In the genomic region with DNA sequence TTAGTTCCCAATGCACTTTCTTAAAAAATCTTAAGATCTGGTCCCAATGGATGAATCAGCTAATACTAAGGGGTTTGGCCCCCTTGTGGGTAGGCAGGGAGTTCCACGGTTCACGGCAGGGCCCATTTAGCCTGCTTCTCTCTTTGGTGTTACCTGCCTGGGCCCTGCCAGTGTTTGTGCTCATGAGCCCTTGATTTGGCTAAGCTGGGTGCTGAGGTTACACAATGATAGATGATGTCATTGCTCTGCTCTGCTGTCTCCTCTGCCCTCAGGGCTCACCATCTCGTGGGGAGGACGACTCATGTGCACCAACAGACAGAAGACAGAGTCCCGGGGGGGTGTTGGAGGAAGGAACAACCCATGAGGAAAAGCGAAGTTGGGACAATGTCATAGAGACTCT, we compare ENCODE assay signal across 12 cellular contexts. TPM values are rescaled to one million over a fixed set of nuclear protein-coding genes. Genes with fewer than 3 reads are reported as not detected.
A peak's percentile ranks its signal among the peaks of the same experiment; 100 is the strongest.
DNase-seq lines count a peak whose midpoint lies in the region; ATAC-seq and TF ChIP-seq lines count a peak whose summit lies in the region.
"Had no signal": no experiment of that assay in that cellular context is flagged by ENCODE, and none has a peak within 500 bp of the region (broad histone marks: within the 10 kb centered on the region; RNA-seq: fewer than 3 reads in every experiment).

No MANE protein-coding gene starts in this region.

- peak overlapping the region in 1 of 2 experiments; percentile 8; a peak in 1 of 4 replicates for H3K27ac ChIP-seq in SK-N-SH (ENCODE audit: low read depth in 2 of 2, low read length in 1 of 2)
- no peak overlapping the region for H3K27ac ChIP-seq in PC-3 (ENCODE audit: low read length)
- H3K27ac ChIP-seq in endodermal cell (ENCODE audit: low read depth, low read length): no peak overlapping the region
- no peak overlapping the region for H3K27ac ChIP-seq in osteoblast (ENCODE audit: low read depth, low read length)
- H3K27ac ChIP-seq: coronary artery, parathyroid adenoma had no signal

- TF ChIP-seq CTCF in SK-N-SH (IDR thresholded peaks at IDR 0.05) (no peak), PC-3 (conservative IDR thresholded peaks at IDR 0.05; ENCODE audit: low read depth, low read length) (no peak), endodermal cell (conservative IDR thresholded peaks at IDR 0.05) (peak; percentile 63), osteoblast (IDR thresholded peaks at IDR 0.05; ENCODE audit: extremely low read depth, low read depth, low read length) (no peak)

- H3F3A ChIP-seq in SK-N-SH (replicated peaks; ENCODE audit: insufficient read depth) (no peaks in the 10 kb centered on the region), PC-3 (ENCODE audit: low read length, unreplicated experiment) (no peaks in the 10 kb centered on the region)

- TF ChIP-seq EP300 in SK-N-SH (IDR thresholded peaks at IDR 0.05; ENCODE audit: borderline replicate concordance in 1 of 2, low read depth in 1 of 2, low read length in 1 of 2): no peak

- H3K27me3 ChIP-seq in SK-N-SH (ENCODE audit: insufficient read depth) (no peaks in the 10 kb centered on the region), PC-3 (ENCODE audit: low read length) (no peaks in the 10 kb centered on the region), endodermal cell (ENCODE audit: control insufficient read depth, insufficient read depth, low read length, poor library complexity, severe bottlenecking) (no peaks in the 10 kb centered on the region), osteoblast (ENCODE audit: insufficient read depth, low read length) (peaks cover 37% of the 10 kb centered on the region), HAP-1 (ENCODE audit: low read depth) (no peaks in the 10 kb centered on the region)

- peaks cover 82% of the 10 kb centered on the region for H3K9me3 Mint-ChIP-seq in endodermal cell

- BruUV-seq in PC-3 (replicated peaks; lab: Mats Ljungman, UMichigan): no TSS peak

- no peaks in the 10 kb centered on the region for H4K20me1 ChIP-seq in SK-N-SH (ENCODE audit: insufficient read depth)
- H4K20me1 ChIP-seq in PC-3 (ENCODE audit: low read length): no peaks in the 10 kb centered on the region
- peaks cover 2% of the 10 kb centered on the region for H4K20me1 ChIP-seq in osteoblast (ENCODE audit: insufficient read depth, low read length)

- H3K4me2 ChIP-seq in SK-N-SH: no peak overlapping the region
- H3K4me2 ChIP-seq in PC-3 (ENCODE audit: low read length): no peak overlapping the region
- H3K4me2 ChIP-seq in osteoblast (ENCODE audit: insufficient read depth, low read length): no peak overlapping the region

- H3K9me3 ChIP-seq in SK-N-SH (no peaks in the 10 kb centered on the region), PC-3 (ENCODE audit: low read length) (no peaks in the 10 kb centered on the region), endodermal cell (ENCODE audit: control insufficient read depth, low read length) (no peaks in the 10 kb centered on the region), osteoblast (ENCODE audit: low read depth, low read length) (no peaks in the 10 kb centered on the region), HAP-1 (no peaks in the 10 kb centered on the region)

- H3K4me1 ChIP-seq in SK-N-SH (ENCODE audit: control insufficient read depth in 1 of 2, insufficient read depth in 2 of 2, low read depth in 1 of 2, low read length in 1 of 2) (peaks cover 0 to 17% of the 10 kb centered on the region in 2 experiments; a peak in 1 of 4 replicates), PC-3 (ENCODE audit: insufficient read depth, low read length) (no peaks in the 10 kb centered on the region), endodermal cell (ENCODE audit: control insufficient read depth, insufficient read depth, low read length) (no peaks in the 10 kb centered on the region), osteoblast (ENCODE audit: insufficient read depth, low read length) (no peaks in the 10 kb centered on the region), HAP-1 (peaks cover 4% of the 10 kb centered on the region)
- H3K4me1 ChIP-seq: parathyroid adenoma had no signal

- H3K9me2 ChIP-seq in SK-N-SH (no peaks in the 10 kb centered on the region), PC-3 (replicated peaks; ENCODE audit: low read length) (no peaks in the 10 kb centered on the region)

- H3K9ac ChIP-seq in SK-N-SH (no peak overlapping the region), PC-3 (ENCODE audit: low read length) (no peak overlapping the region), endodermal cell (ENCODE audit: extremely low read depth, low read length, poor library complexity, severe bottlenecking) (no peak overlapping the region)
- H3K9ac ChIP-seq: parathyroid adenoma had no signal

- peaks cover 16% of the 10 kb centered on the region for H3K4me1 Mint-ChIP-seq in endodermal cell

- H3K79me2 ChIP-seq in SK-N-SH (ENCODE audit: insufficient read depth) (no peaks in the 10 kb centered on the region), PC-3 (ENCODE audit: low read length) (no peaks in the 10 kb centered on the region), osteoblast (ENCODE audit: insufficient read depth, low read length) (no peaks in the 10 kb centered on the region)

- in situ Hi-C loops in HAP-1 (cut with MboI; ENCODE audit: low sequenced_read_pairs): no loop called here

- H2AFZ ChIP-seq in SK-N-SH (ENCODE audit: low read depth) (no peak overlapping the region), PC-3 (ENCODE audit: low read length) (no peak overlapping the region), osteoblast (ENCODE audit: low read length) (no peak overlapping the region)
- H2AFZ ChIP-seq: parathyroid adenoma had no signal

- TF ChIP-seq RAD21 in SK-N-SH (IDR thresholded peaks at IDR 0.05; ENCODE audit: low read length): no peak

- 59% methylated on average over 6 of the region's 6 CpGs for WGBS in SK-N-SH (ENCODE audit: low lambda C conversion rate)
- 90 to 93% methylated on average over 3 to 6 of the region's 6 CpGs for WGBS in endodermal cell (ENCODE audit: insufficient coverage in 1 of 2, insufficient read length in 1 of 2), 2 experiments

- peak; percentile 31 for DNase-seq in SK-N-SH
- peak; percentile 52 for DNase-seq in PC-3
- DNase-seq in endodermal cell: peak; percentile 50
- peak; percentile 19 for DNase-seq in osteoblast (ENCODE audit: insufficient read length, low spot score, missing footprints)
- DNase-seq in SIG-M5 treated with dmso at 0.1 percent for 504 hours (lab: John Stamatoyannopoulos, UW; ENCODE audit: unreplicated experiment): no peak
- DNase-seq in DMS153 (lab: John Stamatoyannopoulos, UW): no peak
- DNase-seq in HAP-1 (ENCODE audit: low spot score in 2 of 2): no peak
- DNase-seq: NCI-H1105 treated with DMSO at 0.1 percent for 48 hours, SHP77 treated with DMSO at 0.1 percent for 48 hours had no signal

- H3K36me3 ChIP-seq in SK-N-SH (replicated peaks in 1 of 2; ENCODE audit: control insufficient read depth in 1 of 2, insufficient read depth in 2 of 2, low read length in 1 of 2) (no peaks in the 10 kb centered on the region), PC-3 (ENCODE audit: low read depth, low read length) (no peaks in the 10 kb centered on the region), endodermal cell (ENCODE audit: control insufficient read depth, insufficient read depth, low read length) (no peaks in the 10 kb centered on the region), osteoblast (ENCODE audit: insufficient read depth, low read length) (no peaks in the 10 kb centered on the region), HAP-1 (replicated peaks) (no peaks in the 10 kb centered on the region)

- ATAC-seq in SK-N-SH treated with all-trans-retinoic acid at 6 μM for 48 hours (no peak), PC-3 (no peak; the same call in 1 of the 2 replicates)

- intact Hi-C loops in PC-3 (cut with micrococcal nuclease): no loop called here

- CTCF ChIA-PET in SK-N-SH (lab: Yijun Ruan, JAX) (interaction anchor here (1.7 to 2.3 kb wide), 2 partner anchors 11 to 88 kb away, joined by 4 to 6 read pairs; no protein-coding TSS in a partner anchor), PC-3 (lab: Charles Lee) (no interaction called here)

- no peaks in the 10 kb centered on the region for H3K36me3 Mint-ChIP-seq in endodermal cell (ENCODE audit: low read depth)

- POLR2A ChIA-PET in SK-N-SH (lab: Yijun Ruan, JAX) (interaction anchor here (0.7 kb wide), 1 partner anchor 14 kb away, joined by 3 read pairs; no protein-coding TSS in a partner anchor), PC-3 (lab: Charles Lee; ENCODE audit: unreplicated experiment) (no interaction called here)

- H3K4me3 ChIP-seq in SK-N-SH (ENCODE audit: low read depth in 2 of 2, low read length in 1 of 2) (no peak overlapping the region), PC-3 (ENCODE audit: low read length) (no peak overlapping the region), endodermal cell (ENCODE audit: low read length) (no peak overlapping the region), osteoblast (ENCODE audit: insufficient read depth, low read length) (no peak overlapping the region), HAP-1 (no peak overlapping the region)
- H3K4me3 ChIP-seq: coronary artery had no signal

- H3K27me3 Mint-ChIP-seq in endodermal cell (ENCODE audit: insufficient read depth): no peaks in the 10 kb centered on the region

- peak overlapping the region; percentile 56 for H3K27ac Mint-ChIP-seq in endodermal cell

- no peak overlapping the region for H3K4me3 Mint-ChIP-seq in endodermal cell

TF ChIP-seq in SK-N-SH treated with all-trans-retinoic acid at 6 μM for 48 hours, 23 proteins besides CTCF, POLR2A, EP300 and RAD21 (continues in another document):
- TF ChIP-seq CSRNP3 (CRISPR knock-in tag; IDR thresholded peaks at IDR 0.05) (no peak), OSR1 (CRISPR knock-in tag; IDR thresholded peaks at IDR 0.05) (no peak), TCF4 (CRISPR knock-in tag; IDR thresholded peaks at IDR 0.05; ENCODE audit: borderline replicate concordance) (no peak)

RNA-seq across cellular contexts. Expression of gene RTL5, which starts 24.4 kb away (rescaled TPM):
- polyA plus RNA-seq in SK-N-SH (2012; rRNA removed): 1.5 and 1.8 TPM in 2 replicates
- polyA plus RNA-seq in SK-N-SH (2012; cell fraction: cytosol; rRNA removed): 1.8 and 2.6 TPM in 2 replicates
- 5.9 and 6.6 TPM in 2 replicates for polyA plus RNA-seq in SK-N-SH (2012; cell fraction: nucleus; rRNA removed)
- total RNA-seq in PC-3 (2014; rRNA removed): 0.23 and 0.40 TPM in 2 replicates
- 1 to 10 TPM; 8.4 to 9.9 TPM for total RNA-seq in endodermal cell
- 17.5 TPM for polyA plus RNA-seq in endodermal cell (2013, experiment 1 of 2)
- polyA plus RNA-seq in endodermal cell (2013, experiment 2 of 2): 14.4 TPM
- total RNA-seq in osteoblast: 2.1 and 2.2 TPM in 2 replicates

Comparison
In these comparisons a context has a peak if more than half of its experiments do, and no peak if none do; other contexts are left out.
1. DNase-seq: peak in SK-N-SH (single experiment), PC-3 (single experiment), endodermal cell (single experiment) and osteoblast (single experiment); none in SIG-M5 treated with dmso at 0.1 percent for 504 hours (single experiment), DMS153 (single experiment) and HAP-1 (0 of 2).